ENCODE assay signal across 11 cellular contexts in the genomic region with DNA sequence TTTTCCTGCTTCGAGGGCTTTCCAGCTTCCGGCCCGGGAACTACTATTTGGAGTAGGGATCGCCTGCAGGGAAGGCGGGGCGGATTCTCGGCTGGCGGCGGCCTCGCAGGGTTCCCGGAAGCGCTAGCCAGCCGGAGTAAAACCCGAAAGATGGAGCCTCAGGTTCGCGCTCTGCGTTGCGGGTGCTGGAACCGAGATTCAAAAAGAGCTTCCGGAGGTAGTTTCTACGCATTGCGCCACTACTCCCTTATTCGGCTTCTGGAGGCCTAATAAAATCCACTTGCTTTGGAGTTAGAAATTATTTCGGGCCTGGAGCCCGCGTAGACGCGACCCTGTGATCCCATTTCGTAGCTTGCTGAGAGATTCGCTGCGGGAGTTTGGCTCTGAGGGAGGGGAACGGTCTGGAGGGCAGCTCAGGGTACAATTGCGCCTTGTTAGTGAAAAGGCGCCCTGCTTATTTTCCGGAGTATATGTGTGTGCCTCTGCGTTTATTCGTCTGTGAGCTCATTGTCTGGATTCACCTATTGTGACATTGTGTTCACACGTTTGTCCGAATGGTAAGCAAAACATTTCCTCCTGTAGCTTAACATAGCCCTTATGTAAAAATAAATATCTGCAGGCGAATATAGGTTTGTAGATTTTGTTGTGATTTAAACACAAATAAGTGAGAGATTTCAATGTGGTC. TPM values are rescaled to one million over a fixed set of nuclear protein-coding genes. Genes with fewer than 3 reads are reported as not detected.
A peak's percentile ranks its signal among the peaks of the same experiment; 100 is the strongest.
DNase-seq lines count a peak whose midpoint lies in the region; TF ChIP-seq lines count a peak whose summit lies in the region.
"Had no signal": no experiment of that assay in that cellular context is flagged by ENCODE, and none has a peak within 500 bp of the region (broad histone marks: within the 10 kb centered on the region; RNA-seq: fewer than 3 reads in every experiment).

No MANE protein-coding gene starts in this region.

- peaks cover 94% of the 10 kb centered on the region for H3K27me3 Mint-ChIP-seq in dendritic cell treated with granulocyte-macrophage colony-stimulating factor and Interleukin-4, amounts not matched to agents 40 ng/mL and 50 ng/mL, for 4 days
- H3K27me3 Mint-ChIP-seq in osteocyte (ENCODE audit: unreplicated experiment): peaks cover 97% of the 10 kb centered on the region

- peak overlapping the region; percentile 54; the same call in 1 of the 2 replicates for H3K9ac ChIP-seq in ES-I3 (ENCODE audit: low read depth, low read length)

- H3K27ac Mint-ChIP-seq in dendritic cell treated with granulocyte-macrophage colony-stimulating factor and Interleukin-4, amounts not matched to agents 40 ng/mL and 50 ng/mL, for 4 days: no peak overlapping the region
- H3K27ac Mint-ChIP-seq in osteocyte (ENCODE audit: unreplicated experiment): no peak overlapping the region

- H3K4me1 Mint-ChIP-seq in dendritic cell treated with granulocyte-macrophage colony-stimulating factor and Interleukin-4, amounts not matched to agents 40 ng/mL and 50 ng/mL, for 4 days (ENCODE audit: low read depth): peaks cover 50% of the 10 kb centered on the region
- H3K4me1 Mint-ChIP-seq in osteocyte (ENCODE audit: unreplicated experiment): peaks cover 30% of the 10 kb centered on the region

- no peaks in the 10 kb centered on the region for H3K36me3 Mint-ChIP-seq in dendritic cell treated with granulocyte-macrophage colony-stimulating factor and Interleukin-4, amounts not matched to agents 40 ng/mL and 50 ng/mL, for 4 days (ENCODE audit: low read depth)
- no peaks in the 10 kb centered on the region for H3K36me3 Mint-ChIP-seq in osteocyte (ENCODE audit: unreplicated experiment)

- peak; percentile 62 for DNase-seq in NCI-H510A treated with DMSO at 0.1 percent for 48 hours (lab: John Stamatoyannopoulos, UW)
- no peak for DNase-seq in osteocyte (ENCODE audit: extremely low spot score, unreplicated experiment)
- DNase-seq in SK-N-DZ (ENCODE audit: low spot score): no peak
- DNase-seq in HuH-7 (ENCODE audit: low spot score): no peak
- no peak for DNase-seq in NCI-H1417 treated with DMSO at 0.1 percent for 48 hours (lab: John Stamatoyannopoulos, UW)
- no peak for DNase-seq in H4 (ENCODE audit: low spot score)
- DNase-seq: NCI-H187 treated with DMSO at 0.1 percent for 48 hours had no signal

- peaks cover 17% of the 10 kb centered on the region for H3K4me1 ChIP-seq in ES-I3 (ENCODE audit: insufficient read depth, low read length)

- no peaks in the 10 kb centered on the region for H3K9me3 ChIP-seq in ES-I3 (ENCODE audit: control insufficient read depth, insufficient read depth, low read length)
- H3K9me3 ChIP-seq: thyroid gland had no signal

- peak overlapping the region; percentile 63 for H3K4me3 Mint-ChIP-seq in dendritic cell treated with granulocyte-macrophage colony-stimulating factor and Interleukin-4, amounts not matched to agents 40 ng/mL and 50 ng/mL, for 4 days
- H3K4me3 Mint-ChIP-seq in osteocyte (ENCODE audit: unreplicated experiment): peak overlapping the region; percentile 14

- intact Hi-C loops in dendritic cell treated with granulocyte-macrophage colony-stimulating factor and Interleukin-4, amounts not matched to agents 40 ng/mL and 50 ng/mL, for 4 days (cut with micrococcal nuclease): loop anchor here (1.0 to 2.0 kb wide), 2 partner anchors 67 to 155 kb away; no protein-coding TSS in a partner anchor

- TF ChIP-seq CTCF in osteocyte (IDR thresholded peaks at IDR 0.05): no peak

- H3K9me3 Mint-ChIP-seq in dendritic cell treated with granulocyte-macrophage colony-stimulating factor and Interleukin-4, amounts not matched to agents 40 ng/mL and 50 ng/mL, for 4 days: no peaks in the 10 kb centered on the region
- H3K9me3 Mint-ChIP-seq in osteocyte (ENCODE audit: unreplicated experiment): no peaks in the 10 kb centered on the region

- H3K36me3 ChIP-seq in ES-I3 (ENCODE audit: insufficient read depth, low read length): no peaks in the 10 kb centered on the region
- H3K36me3 ChIP-seq: thyroid gland had no signal

RNA-seq across cellular contexts. Expression of a gene that starts 0.7 kb away (rescaled TPM):
- total RNA-seq in osteocyte: not detected in 2 replicates
- not detected in 2 replicates for polyA plus RNA-seq in SK-N-DZ (2014; cell fraction: cytosol; rRNA removed)
- not detected in 2 replicates for polyA plus RNA-seq in SK-N-DZ (2014; cell fraction: nucleus; rRNA removed)
- not detected in 2 replicates for total RNA-seq in H4 (2014; rRNA removed; shearing (Covaris generic))
- total RNA-seq: cardiac septum, thyroid gland had no signal

RNA-seq across cellular contexts. Expression of a gene that starts 1.4 kb away (rescaled TPM):
- not detected in 2 replicates for total RNA-seq in osteocyte
- not detected in 2 replicates for polyA plus RNA-seq in SK-N-DZ (2014; cell fraction: cytosol; rRNA removed)
- not detected in 2 replicates for polyA plus RNA-seq in SK-N-DZ (2014; cell fraction: nucleus; rRNA removed)
- not detected in 2 replicates for total RNA-seq in H4 (2014; rRNA removed; shearing (Covaris generic))
- total RNA-seq: cardiac septum, thyroid gland had no signal

RNA-seq across cellular contexts. Expression of a gene that starts 4.9 kb away (rescaled TPM):
- not detected in 2 replicates for total RNA-seq in osteocyte
- not detected in 2 replicates for polyA plus RNA-seq in SK-N-DZ (2014; cell fraction: cytosol; rRNA removed)
- not detected in 2 replicates for polyA plus RNA-seq in SK-N-DZ (2014; cell fraction: nucleus; rRNA removed)
- 3.3 and 3.8 TPM in 2 replicates for total RNA-seq in H4 (2014; rRNA removed; shearing (Covaris generic))
